ENCODE assay signal across 24 cellular contexts in the genomic region with DNA sequence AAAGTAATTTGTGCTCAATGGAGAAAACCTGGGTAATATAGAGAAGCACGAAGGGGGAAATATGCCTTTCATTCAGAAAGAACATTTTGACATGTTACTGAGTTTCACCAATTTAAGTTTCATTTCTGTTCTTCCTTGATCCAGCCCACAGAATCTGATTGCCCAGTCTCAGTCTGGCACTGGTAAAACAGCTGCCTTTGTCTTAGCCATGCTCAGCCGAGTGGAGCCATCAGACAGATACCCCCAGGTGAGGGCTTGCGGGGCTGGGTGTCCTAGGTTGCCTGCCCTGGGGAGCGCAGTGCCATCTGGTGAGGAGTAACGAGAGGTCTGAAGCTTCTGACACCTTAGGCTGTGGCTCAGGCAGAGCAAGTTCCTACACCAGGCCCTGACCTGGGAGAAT.
"Had no signal": no experiment of that assay in that cellular context is flagged by ENCODE, and none has a peak within 500 bp of the region (broad histone marks: within the 10 kb centered on the region; RNA-seq: fewer than 3 reads in every experiment).

No MANE protein-coding gene starts in this region.

- H3K4me1 ChIP-seq: esophagus squamous epithelium, tibial nerve had no signal

- H3K4me1 Mint-ChIP-seq: naive B cell, neural crest cell had no signal

- FAIRE-seq: endothelial cell of umbilical vein, islet of Langerhans, urothelium cell line had no signal

- DNase-seq: activated CD4-positive, alpha-beta T cell treated with anti-CD3 and anti-CD28 coated beads, Interleukin-2, amount 50 U/mL, for 1 hour; activated gamma-delta T cell treated with Interleukin-2 at 50 U/mL for 16 hours; activated T-cell treated with anti-CD3 and anti-CD28 coated beads, Interleukin-2, amount 50 U/mL, for 1 hour; amygdala; dermis blood vessel endothelial cell; effector memory CD4-positive, alpha-beta T cell; esophagus squamous epithelium; left cardiac atrium; mesenchymal stem cell; mucosa of descending colon; naive B cell; stimulated activated CD4-positive, alpha-beta T cell treated with anti-CD3 and anti-CD28 coated beads, Interleukin-12 subunit alpha, Interleukin-12 subunit beta, amount 100 ng/mL, for 4 hours; stimulated activated CD4-positive, alpha-beta T cell treated with anti-CD3 and anti-CD28 coated beads, Interleukin-1b, Interleukin-23, amount 100 ng/mL, for 48 hours; stimulated activated CD8-positive, alpha-beta memory T cell treated with anti-CD3 and anti-CD28 coated beads, Interleukin-4, amount 100 ng/mL, for 48 hours; stimulated activated naive CD4-positive, alpha-beta T cell treated with Interleukin-2 at 50 U/mL for 16 hours; T-helper 1 cell; T1000 had no signal

- H3K4me3 Mint-ChIP-seq: naive B cell, neural crest cell had no signal

- ATAC-seq: left cardiac atrium, mucosa of descending colon had no signal

- H3K27ac ChIP-seq: esophagus squamous epithelium, tibial nerve had no signal

- H3K27ac Mint-ChIP-seq: progenitor cell of endocrine pancreas had no signal

- H3K9me3 ChIP-seq: esophagus squamous epithelium, mucosa of descending colon, tibial nerve had no signal

- H3K9me3 Mint-ChIP-seq: activated naive CD4-positive, alpha-beta T cell treated with anti-CD3 and anti-CD28 coated beads, Interleukin-2, amount 50 U/mL, for 72 hours; naive B cell; neural crest cell had no signal

- H3K27me3 Mint-ChIP-seq: naive B cell, progenitor cell of endocrine pancreas had no signal

- H3K27me3 ChIP-seq: esophagus squamous epithelium, tibial nerve had no signal

- H3K4me3 ChIP-seq: esophagus squamous epithelium, mucosa of descending colon, tibial nerve had no signal
